Comparison of ENCODE assay signal across 16 cellular contexts in the genomic region with DNA sequence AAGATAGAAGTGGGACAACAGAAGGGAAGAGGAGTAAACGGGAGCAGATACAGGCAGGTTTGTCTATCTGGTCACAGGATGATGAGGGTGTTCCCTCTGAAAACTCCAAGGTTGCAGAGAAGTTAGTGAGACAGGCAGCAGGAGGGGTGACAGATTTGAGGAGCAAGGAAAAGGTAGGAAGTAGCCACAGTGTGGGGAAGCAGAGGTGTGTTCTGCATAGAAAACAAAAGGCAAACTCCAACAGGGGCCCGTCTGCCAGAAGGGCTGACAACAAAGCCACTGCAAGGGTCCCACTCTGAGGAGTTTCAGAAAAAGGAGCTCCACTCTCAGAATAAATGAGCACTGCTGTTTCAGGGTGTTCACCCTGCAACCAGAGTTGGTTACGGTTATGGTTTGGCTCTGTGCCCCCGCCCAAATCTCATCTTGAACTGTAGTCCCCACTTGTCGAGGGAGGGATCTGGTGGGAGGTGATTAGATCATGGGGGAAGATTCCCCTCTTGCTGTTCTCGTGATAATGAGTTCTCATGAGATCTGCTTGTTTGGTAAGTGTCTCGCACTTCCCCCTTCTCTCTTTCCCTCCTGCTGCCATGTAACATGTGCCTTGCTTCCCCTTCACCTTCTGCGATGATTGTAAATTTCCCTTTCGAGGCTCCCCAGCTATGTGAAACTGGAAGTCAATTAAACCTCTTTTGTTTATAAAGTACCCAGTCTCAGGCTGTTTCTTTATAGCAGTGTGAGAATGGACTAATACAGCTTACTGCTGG. TPM values are rescaled to one million over a fixed set of nuclear protein-coding genes. Genes with fewer than 3 reads are reported as not detected.
DNase-seq lines count a peak whose midpoint lies in the region; ATAC-seq lines count a peak whose summit lies in the region.
"Had no signal": no experiment of that assay in that cellular context is flagged by ENCODE, and none has a peak within 500 bp of the region (broad histone marks: within the 10 kb centered on the region; RNA-seq: fewer than 3 reads in every experiment).

No MANE protein-coding gene starts in this region.

- H3K27me3 ChIP-seq in CD4-positive, alpha-beta memory T cell (ENCODE audit: insufficient read depth, low read length): no peaks in the 10 kb centered on the region
- H3K27me3 ChIP-seq: cardiac muscle cell, Peyer's patch had no signal

- no peak overlapping the region for H3K27ac Mint-ChIP-seq in CD4-positive, alpha-beta memory T cell
- H3K27ac Mint-ChIP-seq: stimulated activated naive CD8-positive, alpha-beta T cell treated with anti-CD3 and anti-CD28 coated beads, Interleukin-15, Interleukin-2, amounts not matched to agents 100 ng/mL and 50 ng/mL, for 24 hours had no signal

- no peaks in the 10 kb centered on the region for H3K9me3 Mint-ChIP-seq in CD4-positive, alpha-beta memory T cell
- H3K9me3 Mint-ChIP-seq: stimulated activated naive CD8-positive, alpha-beta T cell treated with anti-CD3 and anti-CD28 coated beads, Interleukin-15, Interleukin-2, amounts not matched to agents 100 ng/mL and 50 ng/mL, for 24 hours had no signal

- POLR2A ChIA-PET in CD4-positive, alpha-beta memory T cell (lab: Charles Lee; ENCODE audit: partially characterized antibody): no interaction called here

- no peaks in the 10 kb centered on the region for H3K4me1 ChIP-seq in CD4-positive, alpha-beta memory T cell (ENCODE audit: insufficient read depth, low read length)

- intact Hi-C loops in CD4-positive, alpha-beta memory T cell (cut with micrococcal nuclease): no loop called here
- intact Hi-C loops in cardiac septum (cut with DNase I): no loop called here

- peak; percentile 70 for DNase-seq in NOMO-1 treated with DMSO at 0.1 percent for 48 hours (lab: John Stamatoyannopoulos, UW; ENCODE audit: unreplicated experiment)
- peak; percentile 23 for DNase-seq in iPS DF 19.7 (ENCODE audit: low read depth, low spot score)
- DNase-seq in CD4-positive, alpha-beta memory T cell: no peak
- DNase-seq in LoVo (ENCODE audit: low spot score): no peak
- no peak for DNase-seq in cardiac septum (ENCODE audit: low spot score)
- DNase-seq in SIG-M5 (lab: John Stamatoyannopoulos, UW): no peak
- DNase-seq: activated naive CD4-positive, alpha-beta T cell treated with Interleukin-2 at 50 U/mL for 16 hours; DND-41; immature natural killer cell; NCI-H2029 treated with DMSO at 0.1 percent for 48 hours; Peyer's patch; stimulated activated CD4-positive, alpha-beta T cell treated with anti-CD3 and anti-CD28 coated beads, Interleukin-4, amount 100 ng/mL, for 1 hour had no signal

- CTCF ChIA-PET in CD4-positive, alpha-beta memory T cell (lab: Charles Lee; ENCODE audit: partially characterized antibody): no interaction called here

- no peaks in the 10 kb centered on the region for H3K4me1 Mint-ChIP-seq in CD4-positive, alpha-beta memory T cell
- H3K4me1 Mint-ChIP-seq: immature natural killer cell had no signal

- no peaks in the 10 kb centered on the region for H3K36me3 Mint-ChIP-seq in CD4-positive, alpha-beta memory T cell
- H3K36me3 Mint-ChIP-seq: immature natural killer cell had no signal

- ATAC-seq in GM18499 (IDR thresholded peaks at IDR 0.05; ENCODE audit: insufficient read depth, unreplicated experiment) (peak; percentile 67), HG02642 (IDR thresholded peaks at IDR 0.05; ENCODE audit: poor library complexity, unreplicated experiment) (peak; percentile 51)

- H3K27ac ChIP-seq in CD4-positive, alpha-beta memory T cell (ENCODE audit: low read depth, low read length): no peak overlapping the region
- H3K27ac ChIP-seq: cardiac muscle cell, Peyer's patch had no signal

- no peaks in the 10 kb centered on the region for H3K9me3 ChIP-seq in CD4-positive, alpha-beta memory T cell (ENCODE audit: control insufficient read depth in 1 of 2, low read length in 2 of 2)
- H3K9me3 ChIP-seq: Peyer's patch had no signal

- peaks cover 15 to 21% of the 10 kb centered on the region in 2 donors for H3K27me3 Mint-ChIP-seq in CD4-positive, alpha-beta memory T cell

- no peak overlapping the region for H3K4me3 Mint-ChIP-seq in CD4-positive, alpha-beta memory T cell
- H3K4me3 Mint-ChIP-seq: immature natural killer cell; stimulated activated naive CD8-positive, alpha-beta T cell treated with anti-CD3 and anti-CD28 coated beads, Interleukin-15, Interleukin-2, amounts not matched to agents 100 ng/mL and 50 ng/mL, for 24 hours had no signal

- H3K36me3 ChIP-seq in CD4-positive, alpha-beta memory T cell (ENCODE audit: insufficient read depth, low read length): no peaks in the 10 kb centered on the region
- H3K36me3 ChIP-seq: cardiac muscle cell, Peyer's patch had no signal

- no peak overlapping the region for H3K4me3 ChIP-seq in CD4-positive, alpha-beta memory T cell (ENCODE audit: low read length in 2 of 2)
- H3K4me3 ChIP-seq: cardiac muscle cell, Peyer's patch had no signal

RNA-seq across cellular contexts. Expression of a gene that starts 32.1 kb away (rescaled TPM):
- not detected for total RNA-seq in CD4-positive, alpha-beta memory T cell
- polyA plus RNA-seq in CD4-positive, alpha-beta memory T cell: under 1 TPM in 1 of 2 donors, not detected in 1; 0.10 TPM
- total RNA-seq in cardiac septum: 11.5 TPM

Comparison
In these comparisons a context has a peak if more than half of its experiments do, and no peak if none do; other contexts are left out.
1. DNase-seq: peak in NOMO-1 treated with DMSO at 0.1 percent for 48 hours (single experiment) and iPS DF 19.7 (single experiment); none in CD4-positive, alpha-beta memory T cell (0 of 5), LoVo (single experiment), cardiac septum (single experiment) and SIG-M5 (single experiment).
2. RNA of a gene that starts 32.1 kb away (total RNA-seq): 11.5 TPM in cardiac septum (single experiment); not detected in CD4-positive, alpha-beta memory T cell; every median in the first group is over 10 times any median in the second.